ENCODE assay signal across 24 cellular contexts in the genomic region with DNA sequence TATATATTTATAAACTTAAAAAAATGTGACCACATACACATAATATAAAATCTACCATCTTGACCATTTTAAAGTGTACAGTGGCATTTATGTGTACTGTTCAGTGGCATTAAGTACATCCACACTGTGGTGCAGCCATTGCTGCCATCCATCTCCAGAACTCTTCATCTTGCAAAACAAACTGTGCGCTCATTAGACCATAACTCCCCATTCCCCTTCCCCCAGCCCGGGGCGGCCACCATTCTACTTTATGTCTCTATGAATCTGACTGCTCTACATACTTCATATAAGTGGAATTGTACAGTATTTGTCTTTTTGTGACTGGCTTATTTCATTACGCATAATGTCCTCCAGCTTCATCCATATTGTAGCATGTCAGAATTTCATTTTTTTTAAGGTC. TPM values are rescaled to one million over a fixed set of nuclear protein-coding genes. Genes with fewer than 3 reads are reported as not detected.
A peak's percentile ranks its signal among the peaks of the same experiment; 100 is the strongest.
DNase-seq lines count a peak whose midpoint lies in the region; ATAC-seq and TF ChIP-seq lines count a peak whose summit lies in the region.
"Had no signal": no experiment of that assay in that cellular context is flagged by ENCODE, and none has a peak within 500 bp of the region (broad histone marks: within the 10 kb centered on the region; RNA-seq: fewer than 3 reads in every experiment).

No MANE protein-coding gene starts in this region.

- CTCF ChIA-PET in activated CD8-positive, alpha-beta T cell treated with anti-CD3 and anti-CD28 coated beads, Interleukin-2, amount 10 ng/mL, durations not matched to agents 7 days and 5 days (lab: Charles Lee): no interaction called here
- CTCF ChIA-PET in activated CD8-positive, alpha-beta T cell treated with anti-CD3 and anti-CD28 coated beads for 36 hours (lab: Charles Lee): no interaction called here

- H3K27me3 ChIP-seq in colonic mucosa (no peaks in the 10 kb centered on the region), SJCRH30 (no peaks in the 10 kb centered on the region)
- H3K27me3 ChIP-seq: BLaER1 treated with 17β-estradiol and CSF1 and Interleukin-3, amounts not matched to agents 10 nM and 100 nM had no signal

- H3K27ac Mint-ChIP-seq in activated CD8-positive, alpha-beta T cell treated with anti-CD3 and anti-CD28 coated beads, Interleukin-2, amount 10 ng/mL, durations not matched to agents 7 days and 5 days: no peak overlapping the region
- no peak overlapping the region for H3K27ac Mint-ChIP-seq in activated CD8-positive, alpha-beta T cell treated with anti-CD3 and anti-CD28 coated beads for 36 hours
- H3K27ac Mint-ChIP-seq in chondrocyte (ENCODE audit: unreplicated experiment): no peak overlapping the region
- H3K27ac Mint-ChIP-seq in naive thymus-derived CD8-positive, alpha-beta T cell: no peak overlapping the region
- H3K27ac Mint-ChIP-seq: CD14-positive monocyte; CD4-positive, alpha-beta T cell; CD8-positive, alpha-beta memory T cell; HFFc6 had no signal

- no peaks in the 10 kb centered on the region for H3K36me3 ChIP-seq in colonic mucosa
- H3K36me3 ChIP-seq in SJCRH30: no peaks in the 10 kb centered on the region
- H3K36me3 ChIP-seq: BE2C; BLaER1 treated with 17β-estradiol and CSF1 and Interleukin-3, amounts not matched to agents 10 nM and 100 nM; HAP-1 had no signal

- no peak for TF ChIP-seq CTCF in activated CD8-positive, alpha-beta T cell treated with anti-CD3 and anti-CD28 coated beads for 36 hours (IDR thresholded peaks at IDR 0.05)
- TF ChIP-seq CTCF in colonic mucosa (IDR thresholded peaks at IDR 0.05) (no peak), chondrocyte (IDR thresholded peaks at IDR 0.05) (no peak)

- no peak overlapping the region for H3K4me3 Mint-ChIP-seq in activated CD8-positive, alpha-beta T cell treated with anti-CD3 and anti-CD28 coated beads, Interleukin-2, amount 10 ng/mL, durations not matched to agents 7 days and 5 days
- H3K4me3 Mint-ChIP-seq in activated CD8-positive, alpha-beta T cell treated with anti-CD3 and anti-CD28 coated beads for 36 hours: no peak overlapping the region
- no peak overlapping the region for H3K4me3 Mint-ChIP-seq in chondrocyte (ENCODE audit: unreplicated experiment)
- no peak overlapping the region for H3K4me3 Mint-ChIP-seq in naive thymus-derived CD8-positive, alpha-beta T cell
- H3K4me3 Mint-ChIP-seq: CD14-positive monocyte; CD4-positive, alpha-beta T cell; CD8-positive, alpha-beta memory T cell; HFFc6 had no signal

- peak; percentile 9 for DNase-seq in activated CD8-positive, alpha-beta T cell treated with anti-CD3 and anti-CD28 coated beads, Interleukin-2, amount 10 ng/mL, durations not matched to agents 7 days and 5 days
- no peak for DNase-seq in activated CD8-positive, alpha-beta T cell treated with anti-CD3 and anti-CD28 coated beads for 36 hours
- DNase-seq in colonic mucosa (peak; percentile 5), islet precursor cell (peak; percentile 22), chondrocyte (ENCODE audit: low spot score) (no peak), SJCRH30 (no peak)
- no peak for DNase-seq in naive thymus-derived CD8-positive, alpha-beta T cell
- DNase-seq: 8988T; ACHN; AML-193; BE2C; CD4-positive, alpha-beta T cell; CD8-positive, alpha-beta memory T cell; DMS 273 treated with DMSO at 0.1 percent for 48 hours; DMS79; EL; GDM1; GOT3; HFFc6 had no signal

- H3K4me3 ChIP-seq in colonic mucosa (no peak overlapping the region), SJCRH30 (no peak overlapping the region)
- H3K4me3 ChIP-seq: A549; BLaER1 treated with 17β-estradiol and CSF1 and Interleukin-3, amounts not matched to agents 10 nM and 100 nM; GM12878; HAP-1 had no signal

- ATAC-seq in activated CD8-positive, alpha-beta T cell treated with anti-CD3 and anti-CD28 coated beads, Interleukin-2, amount 10 ng/mL, durations not matched to agents 7 days and 5 days: no peak
- no peak for ATAC-seq in activated CD8-positive, alpha-beta T cell treated with anti-CD3 and anti-CD28 coated beads for 36 hours
- no peak for ATAC-seq in naive thymus-derived CD8-positive, alpha-beta T cell

- H3K4me1 ChIP-seq in colonic mucosa: no peaks in the 10 kb centered on the region
- no peaks in the 10 kb centered on the region for H3K4me1 ChIP-seq in SJCRH30
- H3K4me1 ChIP-seq: A549, BE2C, HAP-1 had no signal

- POLR2A ChIA-PET in activated CD8-positive, alpha-beta T cell treated with anti-CD3 and anti-CD28 coated beads, Interleukin-2, amount 10 ng/mL, durations not matched to agents 7 days and 5 days (lab: Charles Lee): no interaction called here
- POLR2A ChIA-PET in activated CD8-positive, alpha-beta T cell treated with anti-CD3 and anti-CD28 coated beads for 36 hours (lab: Charles Lee): no interaction called here
- POLR2A ChIA-PET in naive thymus-derived CD8-positive, alpha-beta T cell (lab: Charles Lee): no interaction called here

- H3K4me1 Mint-ChIP-seq in activated CD8-positive, alpha-beta T cell treated with anti-CD3 and anti-CD28 coated beads, Interleukin-2, amount 10 ng/mL, durations not matched to agents 7 days and 5 days (ENCODE audit: low read depth): no peaks in the 10 kb centered on the region
- H3K4me1 Mint-ChIP-seq in activated CD8-positive, alpha-beta T cell treated with anti-CD3 and anti-CD28 coated beads for 36 hours (ENCODE audit: low read depth): no peaks in the 10 kb centered on the region
- H3K4me1 Mint-ChIP-seq in chondrocyte (ENCODE audit: low read depth): no peaks in the 10 kb centered on the region
- no peaks in the 10 kb centered on the region for H3K4me1 Mint-ChIP-seq in naive thymus-derived CD8-positive, alpha-beta T cell
- H3K4me1 Mint-ChIP-seq: CD14-positive monocyte; CD8-positive, alpha-beta memory T cell had no signal

- no peak overlapping the region for H3K9ac ChIP-seq in colonic mucosa (ENCODE audit: low read depth in 2 of 2, low read length in 2 of 2)
- H3K9ac ChIP-seq: BLaER1 treated with 17β-estradiol and CSF1 and Interleukin-3, amounts not matched to agents 10 nM and 100 nM had no signal

- no peaks in the 10 kb centered on the region for H3K36me3 Mint-ChIP-seq in activated CD8-positive, alpha-beta T cell treated with anti-CD3 and anti-CD28 coated beads, Interleukin-2, amount 10 ng/mL, durations not matched to agents 7 days and 5 days (ENCODE audit: low read depth)
- H3K36me3 Mint-ChIP-seq in activated CD8-positive, alpha-beta T cell treated with anti-CD3 and anti-CD28 coated beads for 36 hours (ENCODE audit: low read depth): no peaks in the 10 kb centered on the region
- no peaks in the 10 kb centered on the region for H3K36me3 Mint-ChIP-seq in chondrocyte (ENCODE audit: low read depth)
- H3K36me3 Mint-ChIP-seq in naive thymus-derived CD8-positive, alpha-beta T cell: no peaks in the 10 kb centered on the region
- H3K36me3 Mint-ChIP-seq: CD14-positive monocyte; CD8-positive, alpha-beta memory T cell had no signal

- peaks cover 33% of the 10 kb centered on the region for H3K27me3 Mint-ChIP-seq in activated CD8-positive, alpha-beta T cell treated with anti-CD3 and anti-CD28 coated beads, Interleukin-2, amount 10 ng/mL, durations not matched to agents 7 days and 5 days (ENCODE audit: low read depth)
- peaks cover 19% of the 10 kb centered on the region for H3K27me3 Mint-ChIP-seq in activated CD8-positive, alpha-beta T cell treated with anti-CD3 and anti-CD28 coated beads for 36 hours
- H3K27me3 Mint-ChIP-seq in chondrocyte (ENCODE audit: low read depth): peaks cover 50% of the 10 kb centered on the region
- H3K27me3 Mint-ChIP-seq in naive thymus-derived CD8-positive, alpha-beta T cell: peaks cover 13 to 52% (median 17%) of the 10 kb centered on the region in 5 donors

- no peak overlapping the region for H3K27ac ChIP-seq in colonic mucosa
- H3K27ac ChIP-seq in SJCRH30: no peak overlapping the region
- H3K27ac ChIP-seq: A549 had no signal

- H3K9me3 ChIP-seq in colonic mucosa: no peaks in the 10 kb centered on the region
- H3K9me3 ChIP-seq in SJCRH30 (replicated peaks): no peaks in the 10 kb centered on the region
- H3K9me3 ChIP-seq: A549; BE2C; BLaER1 treated with 17β-estradiol and CSF1 and Interleukin-3, amounts not matched to agents 10 nM and 100 nM; HAP-1 had no signal

- intact Hi-C loops in activated CD8-positive, alpha-beta T cell treated with anti-CD3 and anti-CD28 coated beads for 36 hours (cut with micrococcal nuclease): no loop called here
- intact Hi-C loops in colonic mucosa (cut with DNase I): no loop called here

- no peaks in the 10 kb centered on the region for H3K9me3 Mint-ChIP-seq in activated CD8-positive, alpha-beta T cell treated with anti-CD3 and anti-CD28 coated beads, Interleukin-2, amount 10 ng/mL, durations not matched to agents 7 days and 5 days (ENCODE audit: insufficient read depth)
- H3K9me3 Mint-ChIP-seq in activated CD8-positive, alpha-beta T cell treated with anti-CD3 and anti-CD28 coated beads for 36 hours: no peaks in the 10 kb centered on the region
- H3K9me3 Mint-ChIP-seq in chondrocyte (ENCODE audit: low read depth): no peaks in the 10 kb centered on the region
- no peaks in the 10 kb centered on the region for H3K9me3 Mint-ChIP-seq in naive thymus-derived CD8-positive, alpha-beta T cell
- H3K9me3 Mint-ChIP-seq: CD14-positive monocyte; CD4-positive, alpha-beta T cell; CD8-positive, alpha-beta memory T cell; HFFc6 had no signal

RNA-seq across cellular contexts. Expression of gene CTXND1, which starts 47.8 kb away (rescaled TPM):
- not detected for total RNA-seq in activated CD8-positive, alpha-beta T cell treated with anti-CD3 and anti-CD28 coated beads, Interleukin-2, amount 10 ng/mL, durations not matched to agents 7 days and 5 days
- not detected for total RNA-seq in activated CD8-positive, alpha-beta T cell treated with anti-CD3 and anti-CD28 coated beads for 36 hours
- under 1 TPM; 0.11 to 0.12 TPM for total RNA-seq in colonic mucosa
- not detected in 3 replicates for total RNA-seq in chondrocyte
- total RNA-seq in SJCRH30 (2014; rRNA removed; shearing (Covaris generic)): 0.10 TPM in 2 replicates
- total RNA-seq in naive thymus-derived CD8-positive, alpha-beta T cell: not detected
- not detected for polyA plus RNA-seq in naive thymus-derived CD8-positive, alpha-beta T cell
- total RNA-seq: CD4-positive, alpha-beta T cell; CD8-positive, alpha-beta memory T cell; GM12878; HFFc6 had no signal
- polyA plus RNA-seq: A549; CD14-positive monocyte; CD8-positive, alpha-beta memory T cell had no signal

RNA-seq across cellular contexts. Expression of gene FAH, which starts 51.4 kb away (rescaled TPM):
- total RNA-seq in activated CD8-positive, alpha-beta T cell treated with anti-CD3 and anti-CD28 coated beads, Interleukin-2, amount 10 ng/mL, durations not matched to agents 7 days and 5 days: 10 to 100 TPM; 40.9 to 41.8 TPM
- 10 to 100 TPM; 58.9 to 61.0 TPM for total RNA-seq in activated CD8-positive, alpha-beta T cell treated with anti-CD3 and anti-CD28 coated beads for 36 hours
- total RNA-seq in colonic mucosa: 10 to 100 TPM; 16.0 to 39.8 TPM
- total RNA-seq in chondrocyte: 16.2 to 18.1 TPM (median 17.1 TPM) in 3 replicates
- 19.0 and 20.6 TPM in 2 replicates for total RNA-seq in SJCRH30 (2014; rRNA removed; shearing (Covaris generic))
- total RNA-seq in naive thymus-derived CD8-positive, alpha-beta T cell: 1 to 10 TPM; 6.2 to 8.9 TPM
- 1 to 10 TPM; 5.3 to 9.3 (median 5.7) TPM for polyA plus RNA-seq in naive thymus-derived CD8-positive, alpha-beta T cell

Comparison
In these comparisons a context has a peak if more than half of its experiments do, and no peak if none do; other contexts are left out.
1. DNase-seq: peak in activated CD8-positive, alpha-beta T cell treated with anti-CD3 and anti-CD28 coated beads, Interleukin-2, amount 10 ng/mL, durations not matched to agents 7 days and 5 days (single experiment), colonic mucosa (single experiment) and islet precursor cell (single experiment); none in activated CD8-positive, alpha-beta T cell treated with anti-CD3 and anti-CD28 coated beads for 36 hours (single experiment), chondrocyte (single experiment), SJCRH30 (0 of 2) and naive thymus-derived CD8-positive, alpha-beta T cell (0 of 10).